1 cellular context compared by ENCODE assay signal in genomic region chr9:93295031-93295430, GRCh38.
TF ChIP-seq lines count a peak whose summit lies in the region.

No MANE protein-coding gene starts in this region.

TF ChIP-seq in WTC11, 78 proteins besides CTCF, POLR2A, EP300 and RAD21 (continued from another document):
- TF ChIP-seq ZNF532 (CRISPR knock-in tag; IDR thresholded peaks at IDR 0.05; ENCODE audit: borderline replicate concordance) (no peak), ATF2 (CRISPR knock-in tag; IDR thresholded peaks at IDR 0.05; ENCODE audit: borderline replicate concordance, low read depth) (no peak), NFATC4 (CRISPR knock-in tag; IDR thresholded peaks at IDR 0.05) (no peak), ZNF512 (CRISPR knock-in tag; IDR thresholded peaks at IDR 0.05; ENCODE audit: borderline replicate concordance) (no peak), CDX4 (CRISPR knock-in tag; IDR thresholded peaks at IDR 0.05; ENCODE audit: borderline replicate concordance) (no peak), ZNF416 (CRISPR knock-in tag; IDR thresholded peaks at IDR 0.05) (no peak), OVOL2 (CRISPR knock-in tag; IDR thresholded peaks at IDR 0.05; ENCODE audit: borderline replicate concordance) (no peak)
